In genomic region chr1:5620997-5621396, GRCh38 we compare ENCODE assay signal across 8 cellular contexts.
DNase-seq lines count a peak whose midpoint lies in the region; ATAC-seq and FAIRE-seq lines count a peak whose summit lies in the region.

No MANE protein-coding gene starts in this region.

- H3K36me3 ChIP-seq in BLaER1 (no peaks in the 10 kb centered on the region), SJCRH30 (no peaks in the 10 kb centered on the region)

- H3K9ac ChIP-seq in BLaER1, result no peak overlapping the region

- FAIRE-seq in HTR-8/SVneo (lab: Jason Lieb, UNC), result no peak

- no peak overlapping the region for H3K27ac ChIP-seq in BLaER1
- H3K27ac ChIP-seq in SJCRH30, result no peak overlapping the region

- ATAC-seq in GM21529 (IDR thresholded peaks at IDR 0.05; ENCODE audit: unreplicated experiment) (no peak), GM18868 (IDR thresholded peaks at IDR 0.05; ENCODE audit: unreplicated experiment) (no peak)

- H3K4me3 ChIP-seq in BLaER1 (no peak overlapping the region), SJCRH30 (no peak overlapping the region)

- H3K4me1 ChIP-seq in BLaER1, result peaks cover 61% of the 10 kb centered on the region
- H3K4me1 ChIP-seq in SJCRH30, result no peaks in the 10 kb centered on the region

- H3K4me2 ChIP-seq in BLaER1, result peak overlapping the region; percentile 92; the same call in 1 of the 2 replicates

- H3K27me3 ChIP-seq in BLaER1, result no peaks in the 10 kb centered on the region
- H3K27me3 ChIP-seq in SJCRH30, result peaks cover 10% of the 10 kb centered on the region; the same call in 1 of the 2 replicates

- 0 out of 2 replicates have a peak, but pooled peaks cover 5% of the 10 kb centered on the region for H4K20me1 ChIP-seq in BLaER1

- DNase-seq in HTR-8/SVneo (ENCODE audit: insufficient read length, low spot score) (peak; percentile 24), SJCRH30 (peak; percentile 24 to 54), kidney tubule cell (ENCODE audit: low spot score) (peak; percentile 23), SKM-1 treated with dmso at 0.1 percent for 144 hours (lab: John Stamatoyannopoulos, UW; ENCODE audit: unreplicated experiment) (no peak), ureter (ENCODE audit: low spot score) (no peak)

- no peaks in the 10 kb centered on the region for H3K9me3 ChIP-seq in BLaER1
- H3K9me3 ChIP-seq in SJCRH30 (replicated peaks), result no peaks in the 10 kb centered on the region

Comparison
In these comparisons a context has a peak if more than half of its experiments do, and no peak if none do; other contexts are left out.
1. DNase-seq: peak in HTR-8/SVneo (single experiment), SJCRH30 (2 of 2) and kidney tubule cell (single experiment); none in SKM-1 treated with dmso at 0.1 percent for 144 hours (single experiment) and ureter (single experiment).